Comparison of ENCODE assay signal across 8 cellular contexts in genomic region chr2:42569883-42570282, GRCh38. TPM values are rescaled to one million over a fixed set of nuclear protein-coding genes. Genes with fewer than 3 reads are reported as not detected.
DNase-seq lines count a peak whose midpoint lies in the region; ATAC-seq and TF ChIP-seq lines count a peak whose summit lies in the region.

No MANE protein-coding gene starts in this region.

- H3K4me3 ChIP-seq in DOHH2 (ENCODE audit: low read length) = peak overlapping the region; percentile 98
- H3K4me3 ChIP-seq in endocrine pancreas (ENCODE audit: control insufficient read depth, insufficient read depth, low read length) = peak overlapping the region; percentile 75
- peak overlapping the region; percentile 80 for H3K4me3 ChIP-seq in osteoblast (ENCODE audit: insufficient read depth, low read length)

- H3K9me2 ChIP-seq in DOHH2 (replicated peaks; ENCODE audit: control insufficient read depth, low read length) = no peaks in the 10 kb centered on the region

- peak overlapping the region; percentile 90 for H3K4me2 ChIP-seq in DOHH2 (ENCODE audit: low read length)
- peak overlapping the region; percentile 87 for H3K4me2 ChIP-seq in osteoblast (ENCODE audit: insufficient read depth, low read length)

- H2AFZ ChIP-seq in osteoblast (ENCODE audit: low read length) = no peak overlapping the region

- H3K79me2 ChIP-seq in DOHH2 (ENCODE audit: control insufficient read depth, low read length) (peaks cover 33% of the 10 kb centered on the region), osteoblast (ENCODE audit: insufficient read depth, low read length) (peaks cover 14% of the 10 kb centered on the region)

- no peak for ATAC-seq in HG02840 (IDR thresholded peaks at IDR 0.05; ENCODE audit: low FRiP score, unreplicated experiment)
- ATAC-seq in sciatic nerve = no peak

- H3K4me1 ChIP-seq in DOHH2 (ENCODE audit: control insufficient read depth, low read length) (peaks cover 29% of the 10 kb centered on the region), endocrine pancreas (ENCODE audit: control insufficient read depth, insufficient read depth, low read length) (peaks cover 6% of the 10 kb centered on the region), osteoblast (ENCODE audit: insufficient read depth, low read length) (peaks cover 12% of the 10 kb centered on the region)

- H4K20me1 ChIP-seq in DOHH2 (ENCODE audit: control insufficient read depth, insufficient read depth, low read depth, low read length) (no peaks in the 10 kb centered on the region), osteoblast (ENCODE audit: insufficient read depth, low read length) (no peaks in the 10 kb centered on the region)

- peaks cover 17% of the 10 kb centered on the region for H3F3A ChIP-seq in DOHH2 (ENCODE audit: control insufficient read depth, insufficient read depth)

- peak overlapping the region; percentile 5 for H3K9ac ChIP-seq in endocrine pancreas (ENCODE audit: control insufficient read depth, insufficient read depth, low read length)

- peaks cover 36% of the 10 kb centered on the region for H3K36me3 ChIP-seq in DOHH2 (ENCODE audit: control insufficient read depth, low read length)
- no peaks in the 10 kb centered on the region for H3K36me3 ChIP-seq in endocrine pancreas (ENCODE audit: control insufficient read depth, insufficient read depth, low read length)
- H3K36me3 ChIP-seq in osteoblast (ENCODE audit: insufficient read depth, low read length) = peaks cover 7% of the 10 kb centered on the region

- H3K27me3 ChIP-seq in DOHH2 (ENCODE audit: control insufficient read depth, low read length) = no peaks in the 10 kb centered on the region
- H3K27me3 ChIP-seq in endocrine pancreas (ENCODE audit: control insufficient read depth, insufficient read depth, low read length) = no peaks in the 10 kb centered on the region
- no peaks in the 10 kb centered on the region for H3K27me3 ChIP-seq in osteoblast (ENCODE audit: insufficient read depth, low read length)

- TF ChIP-seq CTCF in DOHH2 (IDR thresholded peaks at IDR 0.05; ENCODE audit: low read depth, low read length, poor library complexity, severe bottlenecking) = no peak
- TF ChIP-seq CTCF in osteoblast (IDR thresholded peaks at IDR 0.05; ENCODE audit: extremely low read depth, low read depth, low read length) = no peak

- DNase-seq in NCI-H526 treated with DMSO at 0.1 percent for 48 hours (lab: John Stamatoyannopoulos, UW) (peak; percentile 26), osteoblast (ENCODE audit: insufficient read length, low spot score, missing footprints) (no peak), sciatic nerve (ENCODE audit: low spot score) (no peak), UCSD-AML1 (lab: John Stamatoyannopoulos, UW; ENCODE audit: unreplicated experiment) (no peak), NCI-H1092 (lab: John Stamatoyannopoulos, UW) (no peak)

- intact Hi-C loops in sciatic nerve (cut with DNase I) = no loop called here

- H3K27ac ChIP-seq in DOHH2 (ENCODE audit: low read depth, low read length) (peak overlapping the region; percentile 58), osteoblast (ENCODE audit: low read depth, low read length) (no peak overlapping the region)

- H3K9me3 ChIP-seq in DOHH2 (ENCODE audit: control insufficient read depth, insufficient read depth, low read length) (no peaks in the 10 kb centered on the region), endocrine pancreas (ENCODE audit: control insufficient read depth, low read length) (no peaks in the 10 kb centered on the region), osteoblast (ENCODE audit: low read depth, low read length) (no peaks in the 10 kb centered on the region)

RNA-seq across cellular contexts. Expression of gene MTA3, which starts 1.5 kb away (rescaled TPM):
- total RNA-seq in osteoblast = 29.3 and 33.3 TPM in 2 replicates
- 59.6 TPM for total RNA-seq in sciatic nerve
